ENCODE assay signal across 12 cellular contexts in the genomic region with DNA sequence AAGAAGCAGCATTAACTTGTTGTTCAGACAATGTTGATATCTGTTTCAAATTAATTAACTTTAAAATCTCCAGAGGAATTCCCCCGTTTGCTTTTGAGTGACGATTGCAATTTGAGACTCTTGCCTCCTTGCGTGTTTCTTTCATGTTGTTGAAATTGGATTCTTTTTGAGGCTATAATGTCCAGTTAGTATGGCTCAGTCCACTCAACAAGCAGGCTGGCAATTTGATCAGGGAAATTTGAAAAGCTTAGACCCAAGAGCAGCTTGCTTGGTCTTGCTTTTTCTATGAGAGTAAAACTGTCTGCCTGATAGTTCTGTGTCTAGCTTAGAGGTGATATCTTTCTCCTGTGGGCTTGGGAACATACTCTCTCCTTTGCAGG. TPM values are rescaled to one million over a fixed set of nuclear protein-coding genes. Genes with fewer than 3 reads are reported as not detected.
DNase-seq lines count a peak whose midpoint lies in the region; ATAC-seq and TF ChIP-seq lines count a peak whose summit lies in the region.
"Had no signal": no experiment of that assay in that cellular context is flagged by ENCODE, and none has a peak within 500 bp of the region (broad histone marks: within the 10 kb centered on the region; RNA-seq: fewer than 3 reads in every experiment).

No MANE protein-coding gene starts in this region.

- H3K9ac ChIP-seq in HUES48 (ENCODE audit: low read depth, low read length) = no peak overlapping the region

- peaks cover 41% of the 10 kb centered on the region for H3K36me3 Mint-ChIP-seq in Calu3 (ENCODE audit: insufficient read depth, unreplicated experiment)
- peaks cover 37% of the 10 kb centered on the region for H3K36me3 Mint-ChIP-seq in activated naive CD8-positive, alpha-beta T cell treated with anti-CD3 and anti-CD28 coated beads, Interleukin-2, amount 10 ng/mL, durations not matched to agents 7 days and 5 days
- H3K36me3 Mint-ChIP-seq in naive B cell = no peaks in the 10 kb centered on the region

- H3K27ac Mint-ChIP-seq in Calu3 (ENCODE audit: unreplicated experiment) = no peak overlapping the region
- H3K27ac Mint-ChIP-seq in activated naive CD8-positive, alpha-beta T cell treated with anti-CD3 and anti-CD28 coated beads, Interleukin-2, amount 10 ng/mL, durations not matched to agents 7 days and 5 days = no peak overlapping the region
- H3K27ac Mint-ChIP-seq in naive B cell = peak overlapping the region in 2 of 6 donors; percentile 53 to 84

- TF ChIP-seq POLR2A in thyroid gland (IDR thresholded peaks at IDR 0.05) = no peak

- H3K4me1 Mint-ChIP-seq in Calu3 (ENCODE audit: low read depth, unreplicated experiment) (peaks cover 46% of the 10 kb centered on the region), naive B cell (peaks cover 55 to 64% (median 57%) of the 10 kb centered on the region in 3 donors)
- peaks cover 57% of the 10 kb centered on the region for H3K4me1 Mint-ChIP-seq in activated naive CD8-positive, alpha-beta T cell treated with anti-CD3 and anti-CD28 coated beads, Interleukin-2, amount 10 ng/mL, durations not matched to agents 7 days and 5 days

- H3K4me3 Mint-ChIP-seq in Calu3 (ENCODE audit: low read depth, unreplicated experiment) (peak overlapping the region; percentile 8), naive B cell (peak overlapping the region in 6 of 8 donors; percentile 17 to 96 (median 92))
- H3K4me3 Mint-ChIP-seq in activated naive CD8-positive, alpha-beta T cell treated with anti-CD3 and anti-CD28 coated beads, Interleukin-2, amount 10 ng/mL, durations not matched to agents 7 days and 5 days = peak overlapping the region; percentile 92

- no peak for ATAC-seq in activated naive CD8-positive, alpha-beta T cell treated with anti-CD3 and anti-CD28 coated beads, Interleukin-2, amount 10 ng/mL, durations not matched to agents 7 days and 5 days (ENCODE audit: low read depth)
- ATAC-seq in naive B cell (ENCODE audit: low read depth in 2 of 2) (no peak), HG03025 (IDR thresholded peaks at IDR 0.05; ENCODE audit: low FRiP score, unreplicated experiment) (no peak), HG03460 (IDR thresholded peaks at IDR 0.05; ENCODE audit: unreplicated experiment) (no peak)
- ATAC-seq: pancreas, Right ventricle myocardium inferior had no signal

- H3K27ac ChIP-seq in HUES48 (ENCODE audit: low read depth, low read length) (peak overlapping the region; percentile 23), thyroid gland (no peak overlapping the region)
- H3K27ac ChIP-seq: pancreas had no signal

- H3K4me3 ChIP-seq in HUES48 (ENCODE audit: low read depth, low read length) (peak overlapping the region; percentile 88), thyroid gland (replicated peaks in 1 of 3) (no peak overlapping the region)
- H3K4me3 ChIP-seq: MG63 had no signal

- H3K36me3 ChIP-seq in HUES48 (ENCODE audit: control insufficient read depth, insufficient read depth, low read length) (peaks cover 35% of the 10 kb centered on the region), thyroid gland (no peaks in the 10 kb centered on the region)
- H3K36me3 ChIP-seq: pancreas had no signal

- peaks cover 25% of the 10 kb centered on the region for H3K4me1 ChIP-seq in HUES48 (ENCODE audit: control insufficient read depth, insufficient read depth, low read length)
- peaks cover 18 to 34% of the 10 kb centered on the region in 2 donors for H3K4me1 ChIP-seq in thyroid gland

- CTCF ChIA-PET in Calu3 (lab: Charles Lee) = interaction anchor here (0.5 kb wide), 1 partner anchor 9 kb away, joined by 3 read pairs; no protein-coding TSS in a partner anchor

- 75 to 89% methylated on average over 3 of the region's 3 CpGs for WGBS in thyroid gland, 2 donors

- DNase-seq in Calu3 = no peak
- no peak for DNase-seq in activated naive CD8-positive, alpha-beta T cell treated with anti-CD3 and anti-CD28 coated beads, Interleukin-2, amount 10 ng/mL, durations not matched to agents 7 days and 5 days
- no peak for DNase-seq in naive B cell
- no peak for DNase-seq in medulla oblongata (ENCODE audit: extremely low spot score)
- no peak for DNase-seq in thyroid gland
- DNase-seq: MG63, pancreas, stomach had no signal

- no peak for TF ChIP-seq CTCF in Calu3 (IDR thresholded peaks at IDR 0.05; ENCODE audit: unreplicated experiment)
- TF ChIP-seq CTCF in thyroid gland (IDR thresholded peaks at IDR 0.05) = no peak

- BruUV-seq in Calu3 (replicated peaks; lab: Mats Ljungman, UMichigan) = no TSS peak

- POLR2A ChIA-PET in activated naive CD8-positive, alpha-beta T cell treated with anti-CD3 and anti-CD28 coated beads, Interleukin-2, amount 10 ng/mL, durations not matched to agents 7 days and 5 days (lab: Charles Lee) = interaction anchor here (1.0 to 4.2 kb wide), 3 partner anchors 56 to 90 kb away, joined by 3 to 20 read pairs (median 4); a partner anchor contains a TSS

- H3K27me3 ChIP-seq in HUES48 (ENCODE audit: control insufficient read depth, insufficient read depth, low read length) = no peaks in the 10 kb centered on the region
- no peaks in the 10 kb centered on the region for H3K27me3 ChIP-seq in thyroid gland
- H3K27me3 ChIP-seq: MG63, pancreas, stomach had no signal

- intact Hi-C loops in Calu3 (cut with micrococcal nuclease; ENCODE audit: unreplicated experiment) = loop anchor here (10.0 kb wide), 1 partner anchor 168 kb away; no protein-coding TSS in a partner anchor
- intact Hi-C loops in thyroid gland (cut with DNase I) = loop anchor here (5.0 kb wide), 2 partner anchors 69 to 76 kb away; no protein-coding TSS in a partner anchor

- H3K27me3 Mint-ChIP-seq in Calu3 (ENCODE audit: unreplicated experiment) = peaks cover 26% of the 10 kb centered on the region
- H3K27me3 Mint-ChIP-seq in activated naive CD8-positive, alpha-beta T cell treated with anti-CD3 and anti-CD28 coated beads, Interleukin-2, amount 10 ng/mL, durations not matched to agents 7 days and 5 days = no peaks in the 10 kb centered on the region
- H3K27me3 Mint-ChIP-seq in naive B cell = no peaks in the 10 kb centered on the region

- H3K9me3 ChIP-seq in HUES48 (ENCODE audit: control insufficient read depth, insufficient read depth, low read length) = no peaks in the 10 kb centered on the region
- no peaks in the 10 kb centered on the region for H3K9me3 ChIP-seq in thyroid gland
- H3K9me3 ChIP-seq: MG63, pancreas, stomach had no signal

- no peaks in the 10 kb centered on the region for H3K9me3 Mint-ChIP-seq in Calu3 (ENCODE audit: low read depth, unreplicated experiment)
- no peaks in the 10 kb centered on the region for H3K9me3 Mint-ChIP-seq in activated naive CD8-positive, alpha-beta T cell treated with anti-CD3 and anti-CD28 coated beads, Interleukin-2, amount 10 ng/mL, durations not matched to agents 7 days and 5 days
- H3K9me3 Mint-ChIP-seq in naive B cell = no peaks in the 10 kb centered on the region

RNA-seq across cellular contexts. Expression of a gene that starts 2.0 kb away (rescaled TPM):
- total RNA-seq in Calu3 (2022) = 10.6 and 11.2 TPM in 2 replicates
- 10 to 100 TPM; 39.4 to 43.0 TPM for total RNA-seq in activated naive CD8-positive, alpha-beta T cell treated with anti-CD3 and anti-CD28 coated beads, Interleukin-2, amount 10 ng/mL, durations not matched to agents 7 days and 5 days
- 10 to 100 TPM in 1 of 6 donors, 1 to 10 TPM in 5; 3.0 to 13.6 (median 5.4) TPM for polyA plus RNA-seq in naive B cell (ENCODE audit: low read depth in 6 of 6)
- 1 to 10 TPM; 5.9 to 7.7 (median 6.2) TPM for total RNA-seq in thyroid gland

Comparison
In these comparisons a context has a peak if more than half of its experiments do, and no peak if none do; other contexts are left out.
1. H3K4me3 Mint-ChIP-seq: peak in every context shown above with its lines; median percentile 92 in activated naive CD8-positive, alpha-beta T cell treated with anti-CD3 and anti-CD28 coated beads, Interleukin-2, amount 10 ng/mL, durations not matched to agents 7 days and 5 days; 92 in naive B cell; 8 in Calu3.